21 cellular contexts compared by ENCODE assay signal in genomic region chr7:112942981-112943380, GRCh38.
DNase-seq lines count a peak whose midpoint lies in the region; ATAC-seq and TF ChIP-seq lines count a peak whose summit lies in the region.
"Had no signal": no experiment of that assay in that cellular context is flagged by ENCODE, and none has a peak within 500 bp of the region (broad histone marks: within the 10 kb centered on the region; RNA-seq: fewer than 3 reads in every experiment).

No MANE protein-coding gene starts in this region.

- intact Hi-C loops in PC-9 (cut with micrococcal nuclease; ENCODE audit: unreplicated experiment) = no loop called here
- intact Hi-C loops in upper lobe of right lung (cut with DNase I) = no loop called here

- H3K4me3 ChIP-seq in PC-9 (no peak overlapping the region), hepatocyte (no peak overlapping the region), smooth muscle cell (no peak overlapping the region), upper lobe of right lung (no peak overlapping the region)
- H3K4me3 ChIP-seq: BLaER1, GM12878, GM23338 had no signal

- POLR2A ChIA-PET in PC-9 (lab: Charles Lee; ENCODE audit: unreplicated experiment) = no interaction called here

- peak overlapping the region; percentile 24; the same call in 1 of the 2 replicates for H3K27ac ChIP-seq in PC-9
- peak overlapping the region; percentile 34 for H3K27ac ChIP-seq in hepatocyte
- H3K27ac ChIP-seq in smooth muscle cell (ENCODE audit: low read depth) = peak overlapping the region; percentile 35
- no peak overlapping the region for H3K27ac ChIP-seq in upper lobe of right lung
- H3K27ac ChIP-seq: 22Rv1, BLaER1, C4-2B had no signal

- H4K20me1 ChIP-seq in PC-9 (ENCODE audit: insufficient read depth) = no peaks in the 10 kb centered on the region
- H4K20me1 ChIP-seq in hepatocyte (ENCODE audit: insufficient read depth, poor library complexity, severe bottlenecking) = peaks cover 3% of the 10 kb centered on the region
- H4K20me1 ChIP-seq in smooth muscle cell (ENCODE audit: low read depth) = peaks cover 9% of the 10 kb centered on the region

- no peak overlapping the region for H3K9ac ChIP-seq in smooth muscle cell (ENCODE audit: low read depth)
- H3K9ac ChIP-seq: BLaER1 had no signal

- DNase-seq in DMS53 (lab: John Stamatoyannopoulos, UW) = peak; percentile 13
- no peak for DNase-seq in DMS53 treated with DMSO at 0.1 percent for 48 hours (lab: John Stamatoyannopoulos, UW; ENCODE audit: unreplicated experiment)
- DNase-seq in PC-9 = peak in 1 of 2 experiments; percentile 83
- no peak for DNase-seq in hepatocyte (ENCODE audit: low spot score)
- DNase-seq in smooth muscle cell (lab: John Stamatoyannopoulos, UW; ENCODE audit: unreplicated experiment) = no peak
- no peak for DNase-seq in islet precursor cell
- no peak for DNase-seq in superior temporal gyrus (ENCODE audit: extremely low spot score)
- no peak for DNase-seq in upper lobe of right lung
- DNase-seq: Caco-2; CD4-positive, CD25-positive, alpha-beta regulatory T cell; CD8-positive, alpha-beta T cell; DMS 273 treated with DMSO at 0.1 percent for 48 hours; DND-41; GDM1; H9 had no signal

- H3K4me1 ChIP-seq in PC-9 (replicated peaks; ENCODE audit: insufficient read depth) = peaks cover 23% of the 10 kb centered on the region; the same call in 1 of the 2 replicates
- H3K4me1 ChIP-seq in hepatocyte (ENCODE audit: insufficient read depth) = peaks cover 1% of the 10 kb centered on the region
- peaks cover 7% of the 10 kb centered on the region for H3K4me1 ChIP-seq in smooth muscle cell (ENCODE audit: low read depth)
- H3K4me1 ChIP-seq in upper lobe of right lung = peaks cover 14% of the 10 kb centered on the region

- no peaks in the 10 kb centered on the region for H3F3A ChIP-seq in PC-9 (ENCODE audit: insufficient read depth, low read depth)
- no peaks in the 10 kb centered on the region for H3F3A ChIP-seq in smooth muscle cell (ENCODE audit: low read depth)

- ATAC-seq in upper lobe of right lung = no peak
- ATAC-seq: CD8-positive, alpha-beta T cell; GM12878; GM23338; HCT116 had no signal

- H3K9me3 ChIP-seq in PC-9 (ENCODE audit: insufficient read depth, low read depth) = no peaks in the 10 kb centered on the region
- H3K9me3 ChIP-seq in hepatocyte (ENCODE audit: low read depth) = no peaks in the 10 kb centered on the region
- H3K9me3 ChIP-seq in smooth muscle cell (replicated peaks; ENCODE audit: low read depth) = no peaks in the 10 kb centered on the region
- no peaks in the 10 kb centered on the region for H3K9me3 ChIP-seq in upper lobe of right lung
- H3K9me3 ChIP-seq: BLaER1, Caco-2 had no signal

- H3K36me3 ChIP-seq in PC-9 (ENCODE audit: low read depth) = no peaks in the 10 kb centered on the region
- no peaks in the 10 kb centered on the region for H3K36me3 ChIP-seq in hepatocyte (replicated peaks; ENCODE audit: insufficient read depth, low read depth)
- H3K36me3 ChIP-seq in smooth muscle cell (ENCODE audit: low read depth) = no peaks in the 10 kb centered on the region
- H3K36me3 ChIP-seq in upper lobe of right lung = no peaks in the 10 kb centered on the region
- H3K36me3 ChIP-seq: BLaER1 had no signal

- no peak overlapping the region for H2AFZ ChIP-seq in PC-9
- no peak overlapping the region for H2AFZ ChIP-seq in hepatocyte
- H2AFZ ChIP-seq in smooth muscle cell (ENCODE audit: low read depth) = no peak overlapping the region
- H2AFZ ChIP-seq: GM23338 had no signal

- H3K4me2 ChIP-seq in PC-9 (no peak overlapping the region; the same call in 1 of the 2 replicates), hepatocyte (no peak overlapping the region), smooth muscle cell (no peak overlapping the region)
- H3K4me2 ChIP-seq: BLaER1, GM23338 had no signal

- H3K27me3 ChIP-seq in PC-9 (ENCODE audit: insufficient read depth, low read depth) (no peaks in the 10 kb centered on the region), hepatocyte (no peaks in the 10 kb centered on the region), smooth muscle cell (ENCODE audit: low read depth) (no peaks in the 10 kb centered on the region), upper lobe of right lung (no peaks in the 10 kb centered on the region)
- H3K27me3 ChIP-seq: BLaER1 had no signal

- H3K79me2 ChIP-seq in PC-9 (ENCODE audit: low read depth) (peaks cover 13% of the 10 kb centered on the region), hepatocyte (peaks cover 13% of the 10 kb centered on the region), smooth muscle cell (ENCODE audit: low read depth) (peaks cover 15% of the 10 kb centered on the region)

- CTCF ChIA-PET in PC-9 (lab: Charles Lee) = no interaction called here

- 57% methylated on average over 1 of the region's 1 CpG for WGBS in hepatocyte (ENCODE audit: low lambda C conversion rate, missing lambda C conversion rate)
- 70% methylated on average over 1 of the region's 1 CpG for WGBS in smooth muscle cell (ENCODE audit: low lambda C conversion rate)

- H3K9me2 ChIP-seq in PC-9 (ENCODE audit: insufficient read depth) = peaks cover 5% of the 10 kb centered on the region; the same call in 1 of the 2 replicates
- no peaks in the 10 kb centered on the region for H3K9me2 ChIP-seq in hepatocyte (replicated peaks; ENCODE audit: insufficient read depth)

- BruUV-seq in PC-9 (replicated peaks; lab: Mats Ljungman, UMichigan) = no TSS peak

- TF ChIP-seq CTCF in PC-9 (conservative IDR thresholded peaks at IDR 0.05) (no peak), hepatocyte (IDR thresholded peaks at IDR 0.05; ENCODE audit: poor library complexity) (no peak), smooth muscle cell (IDR thresholded peaks at IDR 0.05; ENCODE audit: borderline replicate concordance, insufficient read depth, poor library complexity, severe bottlenecking) (no peak), upper lobe of right lung (IDR thresholded peaks at IDR 0.05) (no peak)
